In the genomic region with DNA sequence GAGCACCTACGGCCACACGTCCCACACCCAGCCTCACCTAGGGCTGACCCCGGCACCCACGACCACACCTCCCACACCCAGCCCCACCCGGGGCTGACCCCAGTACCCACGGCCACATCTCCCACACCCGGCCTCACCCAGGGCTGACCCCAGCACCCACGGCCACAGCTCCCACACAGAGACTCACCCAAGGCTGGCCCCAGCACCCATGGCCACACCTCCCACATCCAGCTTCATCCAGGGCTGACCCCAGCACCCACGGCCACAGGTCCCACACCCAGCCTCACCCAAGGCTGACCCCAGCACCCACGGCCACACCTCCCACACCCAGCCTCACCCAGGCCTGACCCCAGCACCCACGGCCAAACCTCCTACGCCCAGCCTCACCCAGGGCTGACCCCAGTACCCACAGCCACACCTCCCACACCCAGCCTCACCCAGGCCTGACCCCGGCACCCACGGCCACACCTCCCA, we compare ENCODE assay signal across 2 cellular contexts.
TF ChIP-seq lines count a peak whose summit lies in the region.

No MANE protein-coding gene starts in this region.

TF ChIP-seq in HCT116, 20 proteins besides CTCF, POLR2A, EP300 and RAD21:
- TF ChIP-seq JUND (IDR thresholded peaks at IDR 0.05) (no peak), EGR1 (IDR thresholded peaks at IDR 0.05; ENCODE audit: low read depth) (no peak), POLR2AphosphoS5 (IDR thresholded peaks at IDR 0.05; ENCODE audit: low read depth, low read length) (no peak), EZH2 (IDR thresholded peaks at IDR 0.05) (no peak), ZNF274 (IDR thresholded peaks at IDR 0.05; ENCODE audit: low read depth, low read length) (no peak), YY1 (IDR thresholded peaks at IDR 0.05; ENCODE audit: extremely low read depth, insufficient replicate concordance, low read depth, low read length) (no peak)
- TF ChIP-seq, protein P1, sequence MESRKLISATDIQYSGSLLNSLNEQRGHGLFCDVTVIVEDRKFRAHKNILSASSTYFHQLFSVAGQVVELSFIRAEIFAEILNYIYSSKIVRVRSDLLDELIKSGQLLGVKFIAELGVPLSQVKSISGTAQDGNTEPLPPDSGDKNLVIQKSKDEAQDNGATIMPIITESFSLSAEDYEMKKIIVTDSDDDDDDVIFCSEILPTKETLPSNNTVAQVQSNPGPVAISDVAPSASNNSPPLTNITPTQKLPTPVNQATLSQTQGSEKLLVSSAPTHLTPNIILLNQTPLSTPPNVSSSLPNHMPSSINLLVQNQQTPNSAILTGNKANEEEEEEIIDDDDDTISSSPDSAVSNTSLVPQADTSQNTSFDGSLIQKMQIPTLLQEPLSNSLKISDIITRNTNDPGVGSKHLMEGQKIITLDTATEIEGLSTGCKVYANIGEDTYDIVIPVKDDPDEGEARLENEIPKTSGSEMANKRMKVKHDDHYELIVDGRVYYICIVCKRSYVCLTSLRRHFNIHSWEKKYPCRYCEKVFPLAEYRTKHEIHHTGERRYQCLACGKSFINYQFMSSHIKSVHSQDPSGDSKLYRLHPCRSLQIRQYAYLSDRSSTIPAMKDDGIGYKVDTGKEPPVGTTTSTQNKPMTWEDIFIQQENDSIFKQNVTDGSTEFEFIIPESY (IDR thresholded peaks at IDR 0.05; ENCODE audit: extremely low read depth, insufficient replicate concordance, low read length), result no peak
- TF ChIP-seq, protein P2, sequence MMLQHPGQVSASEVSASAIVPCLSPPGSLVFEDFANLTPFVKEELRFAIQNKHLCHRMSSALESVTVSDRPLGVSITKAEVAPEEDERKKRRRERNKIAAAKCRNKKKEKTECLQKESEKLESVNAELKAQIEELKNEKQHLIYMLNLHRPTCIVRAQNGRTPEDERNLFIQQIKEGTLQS (IDR thresholded peaks at IDR 0.05), result no peak
- TF ChIP-seq, protein P3, sequence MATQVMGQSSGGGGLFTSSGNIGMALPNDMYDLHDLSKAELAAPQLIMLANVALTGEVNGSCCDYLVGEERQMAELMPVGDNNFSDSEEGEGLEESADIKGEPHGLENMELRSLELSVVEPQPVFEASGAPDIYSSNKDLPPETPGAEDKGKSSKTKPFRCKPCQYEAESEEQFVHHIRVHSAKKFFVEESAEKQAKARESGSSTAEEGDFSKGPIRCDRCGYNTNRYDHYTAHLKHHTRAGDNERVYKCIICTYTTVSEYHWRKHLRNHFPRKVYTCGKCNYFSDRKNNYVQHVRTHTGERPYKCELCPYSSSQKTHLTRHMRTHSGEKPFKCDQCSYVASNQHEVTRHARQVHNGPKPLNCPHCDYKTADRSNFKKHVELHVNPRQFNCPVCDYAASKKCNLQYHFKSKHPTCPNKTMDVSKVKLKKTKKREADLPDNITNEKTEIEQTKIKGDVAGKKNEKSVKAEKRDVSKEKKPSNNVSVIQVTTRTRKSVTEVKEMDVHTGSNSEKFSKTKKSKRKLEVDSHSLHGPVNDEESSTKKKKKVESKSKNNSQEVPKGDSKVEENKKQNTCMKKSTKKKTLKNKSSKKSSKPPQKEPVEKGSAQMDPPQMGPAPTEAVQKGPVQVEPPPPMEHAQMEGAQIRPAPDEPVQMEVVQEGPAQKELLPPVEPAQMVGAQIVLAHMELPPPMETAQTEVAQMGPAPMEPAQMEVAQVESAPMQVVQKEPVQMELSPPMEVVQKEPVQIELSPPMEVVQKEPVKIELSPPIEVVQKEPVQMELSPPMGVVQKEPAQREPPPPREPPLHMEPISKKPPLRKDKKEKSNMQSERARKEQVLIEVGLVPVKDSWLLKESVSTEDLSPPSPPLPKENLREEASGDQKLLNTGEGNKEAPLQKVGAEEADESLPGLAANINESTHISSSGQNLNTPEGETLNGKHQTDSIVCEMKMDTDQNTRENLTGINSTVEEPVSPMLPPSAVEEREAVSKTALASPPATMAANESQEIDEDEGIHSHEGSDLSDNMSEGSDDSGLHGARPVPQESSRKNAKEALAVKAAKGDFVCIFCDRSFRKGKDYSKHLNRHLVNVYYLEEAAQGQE (IDR thresholded peaks at IDR 0.05; ENCODE audit: low read depth), result no peak

TF ChIP-seq in K562, 482 proteins besides CTCF, POLR2A, EP300 and RAD21:
- no peak for TF ChIP-seq NFATC3 (IDR thresholded peaks at IDR 0.05)
- no peak for TF ChIP-seq SP2 (IDR thresholded peaks at IDR 0.05; ENCODE audit: extremely low read depth, low read depth, low read length, poor library complexity, severe bottlenecking)
- 0 out of 2 replicates have a peak, but pooled peaks have one; percentile 16 for TF ChIP-seq SAFB (IDR thresholded peaks at IDR 0.05; ENCODE audit: borderline replicate concordance, low read depth, low read length)
- TF ChIP-seq RFX1 (IDR thresholded peaks at IDR 0.05), result no peak
